8 cellular contexts compared by ENCODE assay signal in the genomic region with DNA sequence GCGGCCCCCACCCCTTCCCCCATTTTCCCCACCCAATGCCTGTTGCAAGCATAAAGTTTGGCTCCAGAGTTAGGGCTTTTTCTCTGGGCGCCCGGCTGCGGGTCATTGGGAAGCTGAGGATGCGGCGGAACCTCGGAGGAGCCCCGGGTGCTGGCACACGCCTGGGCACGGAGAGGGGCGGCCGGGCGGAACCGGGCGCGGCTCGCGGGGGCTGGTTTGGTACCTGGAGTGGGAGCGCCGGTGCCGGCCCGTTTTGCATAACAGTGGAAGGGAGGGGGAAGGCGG. TPM values are rescaled to one million over a fixed set of nuclear protein-coding genes. Genes with fewer than 3 reads are reported as not detected.
A peak's percentile ranks its signal among the peaks of the same experiment; 100 is the strongest.
DNase-seq lines count a peak whose midpoint lies in the region; ATAC-seq lines count a peak whose summit lies in the region.

No MANE protein-coding gene starts in this region.

- no peaks in the 10 kb centered on the region for H3K9me3 ChIP-seq in stomach smooth muscle (ENCODE audit: control insufficient read depth in 2 of 2, low read length in 2 of 2)

- H3K4me1 Mint-ChIP-seq in activated T-cell treated with anti-CD3 and anti-CD28 coated beads, Interleukin-2, amount 50 U/mL, for 4 hours (ENCODE audit: low read depth), result peaks cover 4% of the 10 kb centered on the region
- peaks cover 3% of the 10 kb centered on the region for H3K4me1 Mint-ChIP-seq in activated CD4-positive, alpha-beta memory T cell treated with anti-CD3 and anti-CD28 coated beads for 36 hours (ENCODE audit: low read depth)

- no peaks in the 10 kb centered on the region for H3K36me3 ChIP-seq in stomach smooth muscle (ENCODE audit: control insufficient read depth in 2 of 2, insufficient read depth in 2 of 2, low read length in 2 of 2)

- intact Hi-C loops in activated CD4-positive, alpha-beta memory T cell treated with anti-CD3 and anti-CD28 coated beads for 36 hours (cut with micrococcal nuclease), result loop anchor here (1.0 to 5.0 kb wide), 3 partner anchors 97 to 626 kb away; a partner anchor contains a TSS

- H3K4me3 Mint-ChIP-seq in activated T-cell treated with anti-CD3 and anti-CD28 coated beads, Interleukin-2, amount 50 U/mL, for 4 hours, result peak overlapping the region; percentile 87
- peak overlapping the region; percentile 77 for H3K4me3 Mint-ChIP-seq in activated CD4-positive, alpha-beta memory T cell treated with anti-CD3 and anti-CD28 coated beads for 36 hours

- no peak for ATAC-seq in activated T-cell treated with anti-CD3 and anti-CD28 coated beads, Interleukin-2, amount 50 U/mL, for 4 hours
- ATAC-seq in HG03039 (IDR thresholded peaks at IDR 0.05; ENCODE audit: unreplicated experiment) (no peak), GM19463 (IDR thresholded peaks at IDR 0.05; ENCODE audit: unreplicated experiment) (no peak)

- H3K27me3 Mint-ChIP-seq in activated T-cell treated with anti-CD3 and anti-CD28 coated beads, Interleukin-2, amount 50 U/mL, for 4 hours (ENCODE audit: low read depth), result peaks cover 3% of the 10 kb centered on the region
- H3K27me3 Mint-ChIP-seq in activated CD4-positive, alpha-beta memory T cell treated with anti-CD3 and anti-CD28 coated beads for 36 hours, result no peaks in the 10 kb centered on the region

- DNase-seq in activated T-cell treated with anti-CD3 and anti-CD28 coated beads, Interleukin-2, amount 50 U/mL, for 4 hours, result no peak
- DNase-seq in activated T-cell treated with anti-CD3 and anti-CD28 coated beads for 4 hours (no peak), activated gamma-delta T cell (lab: John Stamatoyannopoulos, UW) (no peak)
- DNase-seq in activated CD4-positive, alpha-beta memory T cell treated with anti-CD3 and anti-CD28 coated beads for 36 hours, result no peak

- H3K4me1 ChIP-seq in stomach smooth muscle (ENCODE audit: control insufficient read depth, insufficient read depth, low read length), result peaks cover 28% of the 10 kb centered on the region

- peak overlapping the region; percentile 42 for H3K27ac Mint-ChIP-seq in activated CD4-positive, alpha-beta memory T cell treated with anti-CD3 and anti-CD28 coated beads for 36 hours

- CTCF ChIA-PET in activated CD4-positive, alpha-beta memory T cell treated with anti-CD3 and anti-CD28 coated beads for 36 hours (lab: Charles Lee), result interaction anchor here (0.7 to 0.9 kb wide), 4 partner anchors 66 to 144 kb away, joined by 3 to 4 read pairs (median 3); no protein-coding TSS in a partner anchor

- H3K9ac ChIP-seq in stomach smooth muscle (ENCODE audit: low read length in 2 of 2), result peak overlapping the region in 1 of 2 donors; percentile 73

- H3K27ac ChIP-seq in stomach smooth muscle (ENCODE audit: low read length), result peak overlapping the region; percentile 88

- POLR2A ChIA-PET in activated CD4-positive, alpha-beta memory T cell treated with anti-CD3 and anti-CD28 coated beads for 36 hours (lab: Charles Lee), result interaction anchor here (1.1 kb wide), 1 partner anchor 269 kb away, joined by 4 read pairs; a partner anchor contains a TSS

- no peaks in the 10 kb centered on the region for H3K9me3 Mint-ChIP-seq in activated T-cell treated with anti-CD3 and anti-CD28 coated beads, Interleukin-2, amount 50 U/mL, for 4 hours
- H3K9me3 Mint-ChIP-seq in activated CD4-positive, alpha-beta memory T cell treated with anti-CD3 and anti-CD28 coated beads for 36 hours, result no peaks in the 10 kb centered on the region

- H3K36me3 Mint-ChIP-seq in activated T-cell treated with anti-CD3 and anti-CD28 coated beads, Interleukin-2, amount 50 U/mL, for 4 hours (ENCODE audit: insufficient read depth), result no peaks in the 10 kb centered on the region
- H3K36me3 Mint-ChIP-seq in activated CD4-positive, alpha-beta memory T cell treated with anti-CD3 and anti-CD28 coated beads for 36 hours, result no peaks in the 10 kb centered on the region

- H3K27me3 ChIP-seq in stomach smooth muscle (ENCODE audit: control insufficient read depth in 1 of 2, insufficient read depth in 2 of 2, low read length in 2 of 2), result no peaks in the 10 kb centered on the region

- H3K4me3 ChIP-seq in iPS-11a (ENCODE audit: low read depth, low read length) (peak overlapping the region; percentile 77), stomach smooth muscle (ENCODE audit: low read length in 2 of 2) (peak overlapping the region; percentile 75 to 87)

RNA-seq across cellular contexts. Expression of a gene that starts 1.2 kb away (rescaled TPM):
- 10 to 100 TPM; 11.7 to 16.2 (median 14.5) TPM for total RNA-seq in activated T-cell treated with anti-CD3 and anti-CD28 coated beads, Interleukin-2, amount 50 U/mL, for 4 hours
- 1 to 10 TPM; 3.6 to 4.0 TPM for total RNA-seq in activated CD4-positive, alpha-beta memory T cell treated with anti-CD3 and anti-CD28 coated beads for 36 hours
